ENCODE assay signal across 8 cellular contexts in the genomic region with DNA sequence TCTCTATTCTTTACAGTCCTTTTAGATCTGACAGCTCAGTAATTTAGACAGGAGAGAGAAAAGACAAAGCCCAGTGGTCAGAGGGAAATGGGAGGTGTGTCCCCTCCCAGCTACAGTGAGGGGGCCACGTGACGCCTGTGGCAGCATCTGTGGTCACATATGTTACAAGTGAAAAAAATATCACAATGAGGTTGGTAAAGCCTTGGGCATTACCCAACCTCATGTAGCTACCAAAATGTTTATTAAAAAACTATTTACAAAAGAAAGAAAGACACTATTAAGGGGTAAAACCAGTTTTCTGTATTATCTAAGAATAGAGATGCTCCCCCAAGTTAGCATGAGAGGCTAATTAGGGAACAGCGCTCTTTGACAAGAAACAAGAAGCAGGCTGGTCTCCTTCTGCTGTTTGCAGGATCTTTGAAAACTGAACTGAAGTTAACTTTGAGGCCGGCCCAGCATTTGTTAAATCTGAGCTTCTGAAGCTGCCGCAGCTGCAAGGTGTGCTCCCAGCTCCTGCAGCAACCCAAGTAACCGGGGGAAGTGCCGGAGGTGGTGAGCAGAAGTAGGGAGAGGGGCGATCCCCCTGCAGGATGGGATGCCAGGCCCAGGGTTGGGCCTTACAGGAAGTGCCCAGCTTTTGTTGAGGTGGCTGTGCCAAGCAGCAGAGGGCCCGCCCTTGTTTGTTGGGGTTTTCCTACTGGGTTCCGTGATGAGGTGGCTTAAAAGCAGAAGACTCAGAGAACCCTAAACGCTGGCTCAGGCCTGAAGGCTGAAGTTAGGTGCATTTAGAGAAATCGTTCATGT. TPM values are rescaled to one million over a fixed set of nuclear protein-coding genes. Genes with fewer than 3 reads are reported as not detected.
DNase-seq lines count a peak whose midpoint lies in the region; ATAC-seq, FAIRE-seq and TF ChIP-seq lines count a peak whose summit lies in the region.

No MANE protein-coding gene starts in this region.

- FAIRE-seq in D721Med (lab: Jason Lieb, UNC), result no peak

- no peaks in the 10 kb centered on the region for H3K4me1 ChIP-seq in lung (ENCODE audit: control insufficient read depth in 2 of 2, insufficient read depth in 2 of 2, low read length in 2 of 2)

- H3K4me3 ChIP-seq in lung, result no peak overlapping the region

- no peaks in the 10 kb centered on the region for H3K9me3 ChIP-seq in lung (ENCODE audit: control insufficient read depth in 2 of 2, insufficient read depth in 1 of 2, low read length in 1 of 2)

- H3K27me3 ChIP-seq in lung (ENCODE audit: control insufficient read depth, insufficient read depth), result no peaks in the 10 kb centered on the region

- H3K27ac ChIP-seq in lung (ENCODE audit: low read depth in 1 of 2, low read length in 1 of 2), result peak overlapping the region in 1 of 2 donors; percentile 23

- peak; percentile 54 for DNase-seq in NCI-H524 treated with DMSO at 0.1 percent for 48 hours (lab: John Stamatoyannopoulos, UW)
- DNase-seq in activated T-helper 1 cell treated with anti-CD3 and anti-CD28 coated beads, Interleukin-2, amount 50 U/mL, for 16 hours (ENCODE audit: low read depth in 1 of 2, low spot score in 1 of 2), result peak; percentile 46 to 52
- DNase-seq in lung (ENCODE audit: low spot score), result peak; percentile 42
- peak; percentile 35 for DNase-seq in stimulated activated CD8-positive, alpha-beta memory T cell treated with anti-CD3 and anti-CD28 coated beads, Interleukin-7, amount 100 ng/mL, for 24 hours (ENCODE audit: low read depth)
- DNase-seq in EL, result no peak
- no peak for DNase-seq in D721Med (ENCODE audit: insufficient read length, low spot score)

- WGBS in lung, 2 donors, result 23 to 49% methylated on average over 12 of the region's 12 CpGs

- no peak for TF ChIP-seq CTCF in lung (IDR thresholded peaks at IDR 0.05; ENCODE audit: control extremely low read depth, extremely low read depth)
- no peak for TF ChIP-seq CTCF in D721Med (IDR thresholded peaks at IDR 0.05; ENCODE audit: insufficient read depth, missing control alignments)

- peak; percentile 80 for ATAC-seq in GM18511 (IDR thresholded peaks at IDR 0.05; ENCODE audit: unreplicated experiment)
- peak; percentile 83 for ATAC-seq in HG02642 (IDR thresholded peaks at IDR 0.05; ENCODE audit: poor library complexity, unreplicated experiment)
- peak; percentile 55 for ATAC-seq in lung (ENCODE audit: insufficient read depth, low FRiP score)

- H3K36me3 ChIP-seq in lung (ENCODE audit: control insufficient read depth in 2 of 2, insufficient read depth in 2 of 2, low read length in 2 of 2), result no peaks in the 10 kb centered on the region

RNA-seq across cellular contexts. Expression of gene PLCL2, which starts 42.6 kb away (rescaled TPM):
- 10 to 100 TPM in 1 of 2 donors, 1 to 10 TPM in 1; 7.9 to 16.7 TPM for total RNA-seq in lung
- 1 to 10 TPM; 1.0 to 6.3 TPM for polyA plus RNA-seq in lung

Comparison
In these comparisons a context has a peak if more than half of its experiments do, and no peak if none do; other contexts are left out.
1. DNase-seq: peak in NCI-H524 treated with DMSO at 0.1 percent for 48 hours (single experiment), activated T-helper 1 cell treated with anti-CD3 and anti-CD28 coated beads, Interleukin-2, amount 50 U/mL, for 16 hours (2 of 2), lung (single experiment) and stimulated activated CD8-positive, alpha-beta memory T cell treated with anti-CD3 and anti-CD28 coated beads, Interleukin-7, amount 100 ng/mL, for 24 hours (single experiment); none in EL (single experiment) and D721Med (single experiment).
2. Peak in every context shown above with its lines, with median percentiles within 50 percentile points of each other: ATAC-seq.